In genomic region chr10:28326516-28327493, GRCh38 we compare ENCODE assay signal across 8 cellular contexts. TPM values are rescaled to one million over a fixed set of nuclear protein-coding genes. Genes with fewer than 3 reads are reported as not detected.
DNase-seq lines count a peak whose midpoint lies in the region; ATAC-seq and TF ChIP-seq lines count a peak whose summit lies in the region.

No MANE protein-coding gene starts in this region.

- no peaks in the 10 kb centered on the region for H3K27me3 Mint-ChIP-seq in stimulated activated naive CD8-positive, alpha-beta T cell treated with anti-CD3 and anti-CD28 coated beads, Interleukin-15, amount 100 ng/mL, for 72 hours
- H3K27me3 Mint-ChIP-seq in glutamatergic neuron (ENCODE audit: unreplicated experiment) = no peaks in the 10 kb centered on the region

- ATAC-seq in left lung (peak; percentile 70), GM21717 (IDR thresholded peaks at IDR 0.05; ENCODE audit: unreplicated experiment) (no peak), HG02973 (IDR thresholded peaks at IDR 0.05; ENCODE audit: unreplicated experiment) (no peak)
- ATAC-seq in stimulated activated naive CD8-positive, alpha-beta T cell treated with anti-CD3 and anti-CD28 coated beads, Interleukin-15, amount 100 ng/mL, for 72 hours = peak; percentile 31

- H3K9me3 Mint-ChIP-seq in stimulated activated naive CD8-positive, alpha-beta T cell treated with anti-CD3 and anti-CD28 coated beads, Interleukin-15, amount 100 ng/mL, for 72 hours = no peaks in the 10 kb centered on the region
- H3K9me3 Mint-ChIP-seq in glutamatergic neuron (ENCODE audit: unreplicated experiment) = no peaks in the 10 kb centered on the region

- H3K36me3 ChIP-seq in left lung = no peaks in the 10 kb centered on the region

- DNase-seq in NCI-H82 treated with DMSO at 0.1 percent for 48 hours (lab: John Stamatoyannopoulos, UW; ENCODE audit: unreplicated experiment) (peak; percentile 13), caudate nucleus (lab: John Stamatoyannopoulos, UW) (peak in 12 of 61 donors; percentile 1 to 76 (median 9)), left lung (peak in 1 of 2 donors; percentile 42), SKM-1 (lab: John Stamatoyannopoulos, UW; ENCODE audit: unreplicated experiment) (no peak), glutamatergic neuron (no peak)
- DNase-seq in stimulated activated naive CD8-positive, alpha-beta T cell treated with anti-CD3 and anti-CD28 coated beads, Interleukin-15, amount 100 ng/mL, for 72 hours = no peak

- no peak overlapping the region for H3K4me3 ChIP-seq in left lung

- H3K4me1 ChIP-seq in left lung = peaks cover 20 to 28% of the 10 kb centered on the region in 2 donors

- intact Hi-C loops in left lung (cut with DNase I) = no loop called here

- peak overlapping the region; percentile 19 for H3K27ac ChIP-seq in caudate nucleus (ENCODE audit: low read depth, low read length)
- peak overlapping the region in 1 of 2 donors; percentile 78 for H3K27ac ChIP-seq in left lung

- H3K27ac Mint-ChIP-seq in stimulated activated naive CD8-positive, alpha-beta T cell treated with anti-CD3 and anti-CD28 coated beads, Interleukin-15, amount 100 ng/mL, for 72 hours = peak overlapping the region; percentile 37 to 67
- H3K27ac Mint-ChIP-seq in glutamatergic neuron (ENCODE audit: unreplicated experiment) = no peak overlapping the region

- H3K4me3 Mint-ChIP-seq in stimulated activated naive CD8-positive, alpha-beta T cell treated with anti-CD3 and anti-CD28 coated beads, Interleukin-15, amount 100 ng/mL, for 72 hours = peak overlapping the region; percentile 61 to 77
- H3K4me3 Mint-ChIP-seq in glutamatergic neuron (ENCODE audit: unreplicated experiment) = no peak overlapping the region

- H3K36me3 Mint-ChIP-seq in glutamatergic neuron (ENCODE audit: unreplicated experiment) = no peaks in the 10 kb centered on the region

- no peaks in the 10 kb centered on the region for H3K9me3 ChIP-seq in left lung

- no peaks in the 10 kb centered on the region for H3K27me3 ChIP-seq in left lung

- peaks cover 60% of the 10 kb centered on the region for H3K4me1 Mint-ChIP-seq in stimulated activated naive CD8-positive, alpha-beta T cell treated with anti-CD3 and anti-CD28 coated beads, Interleukin-15, amount 100 ng/mL, for 72 hours
- H3K4me1 Mint-ChIP-seq in glutamatergic neuron (ENCODE audit: low read depth, unreplicated experiment) = peaks cover 14% of the 10 kb centered on the region

- TF ChIP-seq CTCF in left lung (IDR thresholded peaks at IDR 0.05) (no peak), glutamatergic neuron (IDR thresholded peaks at IDR 0.05; ENCODE audit: partially characterized antibody, unreplicated experiment) (no peak)

RNA-seq across cellular contexts. Expression of gene MPP7, which starts 23.9 kb away (rescaled TPM):
- total RNA-seq in left lung (10 to 100 TPM; 28.3 to 38.3 TPM), glutamatergic neuron (ENCODE audit: unreplicated experiment) (19.0 TPM)

Comparison
In these comparisons a context has a peak if more than half of its experiments do, and no peak if none do; other contexts are left out.
1. ATAC-seq: peak in left lung (single experiment) and stimulated activated naive CD8-positive, alpha-beta T cell treated with anti-CD3 and anti-CD28 coated beads, Interleukin-15, amount 100 ng/mL, for 72 hours (single experiment); none in GM21717 (single experiment) and HG02973 (single experiment).